13 cellular contexts compared by ENCODE assay signal in genomic region chr2:183898641-183899040, GRCh38.
"Had no signal": no experiment of that assay in that cellular context is flagged by ENCODE, and none has a peak within 500 bp of the region (broad histone marks: within the 10 kb centered on the region; RNA-seq: fewer than 3 reads in every experiment).

No MANE protein-coding gene starts in this region.

- H3K9me3 ChIP-seq: pancreas, thoracic aorta had no signal

- H3K27ac ChIP-seq: esophagus muscularis mucosa, pancreas, thoracic aorta had no signal

- H3K36me3 ChIP-seq: esophagus muscularis mucosa, pancreas, thoracic aorta had no signal

- ATAC-seq: activated CD4-positive, CD25-positive, alpha-beta regulatory T cell treated with anti-CD3 and anti-CD28 coated beads, Interleukin-2, amount 50 U/mL, for 24 hours; left lobe of liver; pancreas; stimulated activated naive CD8-positive, alpha-beta T cell treated with anti-CD3 and anti-CD28 coated beads, Interleukin-15, amount 100 ng/mL, for 72 hours; T-helper 17 cell had no signal

- H3K4me1 Mint-ChIP-seq: activated naive CD4-positive, alpha-beta T cell treated with anti-CD3 and anti-CD28 coated beads, Interleukin-2, amount 50 U/mL, for 24 hours; stimulated activated naive CD8-positive, alpha-beta T cell treated with anti-CD3 and anti-CD28 coated beads, Interleukin-15, amount 100 ng/mL, for 72 hours; T-helper 17 cell had no signal

- H3K9me3 Mint-ChIP-seq: activated naive CD4-positive, alpha-beta T cell treated with anti-CD3 and anti-CD28 coated beads, Interleukin-2, amount 50 U/mL, for 24 hours had no signal

- DNase-seq: activated T-cell treated with anti-CD3 and anti-CD28 coated beads, Interleukin-2, amount 50 U/mL, for 1 hour; amniotic stem cell; mammary epithelial cell; pancreas; retina; stimulated activated CD4-positive, alpha-beta T cell treated with anti-CD3 and anti-CD28 coated beads, Interleukin-4, amount 100 ng/mL, for 4 hours; stimulated activated naive CD8-positive, alpha-beta T cell treated with anti-CD3 and anti-CD28 coated beads, Interleukin-15, amount 100 ng/mL, for 72 hours; T-helper 17 cell had no signal

- H3K27ac Mint-ChIP-seq: activated naive CD4-positive, alpha-beta T cell treated with anti-CD3 and anti-CD28 coated beads, Interleukin-2, amount 50 U/mL, for 24 hours; stimulated activated naive CD8-positive, alpha-beta T cell treated with anti-CD3 and anti-CD28 coated beads, Interleukin-15, amount 100 ng/mL, for 72 hours; T-helper 17 cell had no signal

- H3K27me3 Mint-ChIP-seq: activated naive CD4-positive, alpha-beta T cell treated with anti-CD3 and anti-CD28 coated beads, Interleukin-2, amount 50 U/mL, for 24 hours; stimulated activated naive CD8-positive, alpha-beta T cell treated with anti-CD3 and anti-CD28 coated beads, Interleukin-15, amount 100 ng/mL, for 72 hours; T-helper 17 cell had no signal

- H3K4me1 ChIP-seq: esophagus muscularis mucosa, pancreas had no signal

- H3K36me3 Mint-ChIP-seq: activated naive CD4-positive, alpha-beta T cell treated with anti-CD3 and anti-CD28 coated beads, Interleukin-2, amount 50 U/mL, for 24 hours had no signal

- H3K4me3 ChIP-seq: esophagus muscularis mucosa, pancreas, thoracic aorta had no signal

- H3K4me3 Mint-ChIP-seq: activated naive CD4-positive, alpha-beta T cell treated with anti-CD3 and anti-CD28 coated beads, Interleukin-2, amount 50 U/mL, for 24 hours; stimulated activated naive CD8-positive, alpha-beta T cell treated with anti-CD3 and anti-CD28 coated beads, Interleukin-15, amount 100 ng/mL, for 72 hours; T-helper 17 cell had no signal

- H3K27me3 ChIP-seq: esophagus muscularis mucosa, pancreas had no signal
